Comparison of ENCODE assay signal across 1 cellular context in genomic region chr5:310516-310915, GRCh38.
TF ChIP-seq lines count a peak whose summit lies in the region.

No MANE protein-coding gene starts in this region.

TF ChIP-seq in WTC11, 78 proteins besides CTCF, POLR2A, EP300 and RAD21 (continued from another document):
- TF ChIP-seq ERG (CRISPR knock-in tag; IDR thresholded peaks at IDR 0.05) (no peak), IRF2 (CRISPR knock-in tag; IDR thresholded peaks at IDR 0.05; ENCODE audit: borderline replicate concordance, low read depth) (no peak), MYBL2 (CRISPR knock-in tag; IDR thresholded peaks at IDR 0.05) (no peak)
